ENCODE assay signal across 22 cellular contexts in genomic region chr10:92103376-92104084, GRCh38.
A peak's percentile ranks its signal among the peaks of the same experiment; 100 is the strongest.
DNase-seq lines count a peak whose midpoint lies in the region; ATAC-seq and TF ChIP-seq lines count a peak whose summit lies in the region.
"Had no signal": no experiment of that assay in that cellular context is flagged by ENCODE, and none has a peak within 500 bp of the region (broad histone marks: within the 10 kb centered on the region; RNA-seq: fewer than 3 reads in every experiment).

No MANE protein-coding gene starts in this region.

- no peak for TF ChIP-seq CTCF in left lung (IDR thresholded peaks at IDR 0.05)

- no peaks in the 10 kb centered on the region for H3K36me3 ChIP-seq in adipocyte (ENCODE audit: control insufficient read depth, insufficient read depth, low read length, severe bottlenecking)
- no peaks in the 10 kb centered on the region for H3K36me3 ChIP-seq in left lung
- H3K36me3 ChIP-seq: brain microvascular endothelial cell, HAP-1, lower lobe of right lung, right atrium auricular region, thyroid gland had no signal

- H3K9ac ChIP-seq in adipocyte (ENCODE audit: low read length), result no peak overlapping the region

- H3K9me3 ChIP-seq in adipocyte (ENCODE audit: control insufficient read depth, low read length), result no peaks in the 10 kb centered on the region
- no peaks in the 10 kb centered on the region for H3K9me3 ChIP-seq in left lung
- H3K9me3 ChIP-seq: HAP-1, lower lobe of right lung, right atrium auricular region, thyroid gland had no signal

- DNase-seq in HCEC 1CT, result peak; percentile 26
- peak; percentile 26 for DNase-seq in adipocyte (ENCODE audit: low read depth)
- DNase-seq in left lung, result no peak
- DNase-seq in NCI-H1930 (lab: John Stamatoyannopoulos, UW), result no peak
- DNase-seq in T1000 (lab: John Stamatoyannopoulos, UW), result no peak
- no peak for DNase-seq in NCI-H510A treated with DMSO at 0.1 percent for 48 hours (lab: John Stamatoyannopoulos, UW)
- DNase-seq: activated CD8-positive, alpha-beta memory T cell treated with anti-CD3 and anti-CD28 coated beads for 24 hours; activated gamma-delta T cell; activated T-cell treated with anti-CD3 and anti-CD28 coated beads, Interleukin-2, amount 50 U/mL, for 1 hour; brain microvascular endothelial cell; DMS79; effector memory CD4-positive, alpha-beta T cell; hypothalamus; lower lobe of right lung; NCI-H1417 treated with DMSO at 0.1 percent for 48 hours; NCI-H524 treated with DMSO at 0.1 percent for 48 hours; RPMI8226; thyroid gland had no signal

- H3K27ac ChIP-seq in left lung, result no peak overlapping the region
- H3K27ac ChIP-seq: brain microvascular endothelial cell, lower lobe of right lung, right atrium auricular region, thyroid gland had no signal

- H3K4me3 ChIP-seq in adipocyte (ENCODE audit: low read length), result no peak overlapping the region
- H3K4me3 ChIP-seq in left lung, result no peak overlapping the region
- H3K4me3 ChIP-seq: HAP-1, lower lobe of right lung, right atrium auricular region, thyroid gland had no signal

- peaks cover 26% of the 10 kb centered on the region for H3K4me1 ChIP-seq in adipocyte (ENCODE audit: control insufficient read depth, insufficient read depth, low read length)
- H3K4me1 ChIP-seq in left lung, result peaks cover 6 to 22% of the 10 kb centered on the region in 2 donors
- H3K4me1 ChIP-seq: HAP-1 had no signal

- intact Hi-C loops in left lung (cut with DNase I), result loop anchor here in 1 of 2 donors (10.0 kb wide), 1 partner anchor 191 kb away; the partner anchor contains the start of genes CPEB3 and MARCHF5

- no peaks in the 10 kb centered on the region for H3K27me3 ChIP-seq in adipocyte (replicated peaks; ENCODE audit: control insufficient read depth, insufficient read depth, low read length)
- no peaks in the 10 kb centered on the region for H3K27me3 ChIP-seq in left lung
- H3K27me3 ChIP-seq: brain microvascular endothelial cell, right atrium auricular region, thyroid gland had no signal

- ATAC-seq in left lung (peak; percentile 36), GM18870 (IDR thresholded peaks at IDR 0.05; ENCODE audit: unreplicated experiment) (no peak)
- ATAC-seq: natural killer cell treated with Interleukin-12 subunit alpha and Interleukin-12 subunit beta and Interleukin-15 and Interleukin-18, amount 100 ng/mL, for 72 hours had no signal

Comparison
In these comparisons a context has a peak if more than half of its experiments do, and no peak if none do; other contexts are left out.
1. DNase-seq: peak in HCEC 1CT (single experiment) and adipocyte (single experiment); none in left lung (0 of 2), NCI-H1930 (0 of 2), T1000 (single experiment) and NCI-H510A treated with DMSO at 0.1 percent for 48 hours (single experiment).